ENCODE assay signal across 11 cellular contexts in the genomic region with DNA sequence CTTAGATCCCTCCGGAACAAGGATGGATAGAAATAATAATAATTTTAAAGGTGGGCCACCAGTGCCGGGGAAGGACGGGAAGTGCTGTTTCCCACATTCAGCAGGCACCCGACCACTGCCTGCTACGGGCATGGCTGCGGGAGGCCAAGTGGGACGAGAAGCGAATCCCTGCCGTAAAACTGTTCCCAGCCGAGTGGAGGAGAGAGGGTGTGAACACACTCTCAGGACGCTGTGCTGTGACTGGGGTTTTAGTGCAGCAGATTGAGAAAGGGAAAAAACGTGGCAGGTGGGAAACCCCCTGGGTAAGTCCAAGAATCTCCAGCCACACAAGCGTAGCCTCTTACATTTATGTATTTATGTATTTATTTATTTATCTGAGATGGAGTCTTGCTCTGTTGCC.
DNase-seq lines count a peak whose midpoint lies in the region; ATAC-seq and TF ChIP-seq lines count a peak whose summit lies in the region.
"Had no signal": no experiment of that assay in that cellular context is flagged by ENCODE, and none has a peak within 500 bp of the region (broad histone marks: within the 10 kb centered on the region; RNA-seq: fewer than 3 reads in every experiment).

No MANE protein-coding gene starts in this region.

- no peak overlapping the region for H3K9ac ChIP-seq in colonic mucosa (ENCODE audit: low read depth in 2 of 2, low read length in 2 of 2)
- no peak overlapping the region for H3K9ac ChIP-seq in H9 (ENCODE audit: extremely low read depth, insufficient read length, low read length)

- H3K14ac ChIP-seq in H9 (ENCODE audit: insufficient read depth, low read length), result no peak overlapping the region

- no peak overlapping the region for H2BK5ac ChIP-seq in H9 (ENCODE audit: insufficient read length, low read length)

- DNase-seq in stimulated activated CD4-positive, alpha-beta T cell treated with anti-CD3 and anti-CD28 coated beads, Interleukin-1b, Interleukin-23, amount 100 ng/mL, for 48 hours, result peak; percentile 33
- no peak for DNase-seq in stimulated activated CD4-positive, alpha-beta T cell treated with anti-CD3 and anti-CD28 coated beads, Interleukin-2, amount 100 ng/mL, for 48 hours
- DNase-seq in activated T-cell treated with anti-CD3 and anti-CD28 coated beads, Interleukin-2, amount 50 U/mL, for 4 hours, result no peak
- DNase-seq in CD1c-positive myeloid dendritic cell (ENCODE audit: extremely low spot score) (no peak), colonic mucosa (no peak), H9 (no peak)
- DNase-seq: mucosa of descending colon, NCI-H1092 treated with DMSO at 0.1 percent for 48 hours had no signal

- H3K27me3 ChIP-seq in colonic mucosa (no peaks in the 10 kb centered on the region), H9 (ENCODE audit: insufficient read depth, low read length) (peaks cover 6% of the 10 kb centered on the region; the same call in 1 of the 2 replicates)

- H3K27ac Mint-ChIP-seq in H9, result no peak overlapping the region
- H3K27ac Mint-ChIP-seq: B cell had no signal

- H2AK5ac ChIP-seq in H9 (ENCODE audit: insufficient read length, low read length), result no peak overlapping the region

- H3K79me1 ChIP-seq in H9 (ENCODE audit: insufficient read depth, low read depth, low read length, poor library complexity, severe bottlenecking), result no peaks in the 10 kb centered on the region

- no peak overlapping the region for H3K18ac ChIP-seq in H9 (ENCODE audit: insufficient read length, low read depth, low read length)

- H3K4me3 Mint-ChIP-seq in activated T-cell treated with anti-CD3 and anti-CD28 coated beads, Interleukin-2, amount 50 U/mL, for 4 hours, result no peak overlapping the region
- no peak overlapping the region for H3K4me3 Mint-ChIP-seq in H9
- H3K4me3 Mint-ChIP-seq: B cell had no signal

- H3K9me3 Mint-ChIP-seq in activated T-cell treated with anti-CD3 and anti-CD28 coated beads, Interleukin-2, amount 50 U/mL, for 4 hours, result peaks cover 12% of the 10 kb centered on the region
- peaks cover 4 to 6% of the 10 kb centered on the region in 2 experiments; a peak in 4 of 5 replicates for H3K9me3 Mint-ChIP-seq in H9

- no peak overlapping the region for H2BK15ac ChIP-seq in H9 (ENCODE audit: low read depth, low read length)

- H3K36me3 ChIP-seq in colonic mucosa, result no peaks in the 10 kb centered on the region

- H2BK12ac ChIP-seq in H9 (ENCODE audit: insufficient read length, low read depth, low read length), result no peak overlapping the region

- no peak overlapping the region for H4K8ac ChIP-seq in H9 (replicated peaks; ENCODE audit: insufficient read length, low read depth, low read length)

- no peak overlapping the region for H4K91ac ChIP-seq in H9 (ENCODE audit: insufficient read length, low read depth, low read length)

- no CpG with 5 or more reads among the region's 13 CpGs for WGBS in H9 (ENCODE audit: extremely low coverage, insufficient read length, low lambda C conversion rate)

- no peak overlapping the region for H3K4me3 ChIP-seq in colonic mucosa
- H3K4me3 ChIP-seq: mucosa of descending colon had no signal

- no peak overlapping the region for H3K4ac ChIP-seq in H9 (ENCODE audit: low read depth, low read length)

- no peaks in the 10 kb centered on the region for H3K36me3 Mint-ChIP-seq in activated T-cell treated with anti-CD3 and anti-CD28 coated beads, Interleukin-2, amount 50 U/mL, for 4 hours (ENCODE audit: insufficient read depth)
- peaks cover 0 to 1% (median 0%) of the 10 kb centered on the region in 3 experiments; a peak in 1 of 7 replicates for H3K36me3 Mint-ChIP-seq in H9 (ENCODE audit: insufficient read depth in 1 of 3, low read depth in 3 of 3)

- H3K4me1 Mint-ChIP-seq in activated T-cell treated with anti-CD3 and anti-CD28 coated beads, Interleukin-2, amount 50 U/mL, for 4 hours (ENCODE audit: low read depth), result peaks cover 35% of the 10 kb centered on the region
- H3K4me1 Mint-ChIP-seq in H9, result peaks cover 0 to 6% of the 10 kb centered on the region in 2 experiments; a peak in 2 of 4 replicates

- H3T11ph ChIP-seq in H9 (ENCODE audit: low read length), result no peak overlapping the region

- peaks cover 2% of the 10 kb centered on the region for H4K20me1 ChIP-seq in H9 (ENCODE audit: control insufficient read depth, insufficient read depth, insufficient read length)

- H3K23me2 ChIP-seq in H9 (ENCODE audit: insufficient read length, low read depth, low read length, poor library complexity, severe bottlenecking), result no peaks in the 10 kb centered on the region

- H3K9me3 ChIP-seq in colonic mucosa (no peaks in the 10 kb centered on the region), H9 (ENCODE audit: control insufficient read depth, low read depth, low read length) (no peaks in the 10 kb centered on the region)
- H3K9me3 ChIP-seq: mucosa of descending colon had no signal

- TF ChIP-seq CTCF in colonic mucosa (IDR thresholded peaks at IDR 0.05) (no peak), H9 (conservative IDR thresholded peaks at IDR 0.05) (no peak)

- H2BK20ac ChIP-seq in H9 (ENCODE audit: low read depth, low read length, poor library complexity, severe bottlenecking), result no peak overlapping the region

- peaks cover 7% of the 10 kb centered on the region for H3K27me3 Mint-ChIP-seq in activated T-cell treated with anti-CD3 and anti-CD28 coated beads, Interleukin-2, amount 50 U/mL, for 4 hours (ENCODE audit: low read depth)
- H3K27me3 Mint-ChIP-seq in H9 (ENCODE audit: low read depth), result peaks cover 95% of the 10 kb centered on the region

- H3K23ac ChIP-seq in H9 (ENCODE audit: insufficient read length, low read depth, low read length), result no peak overlapping the region

- intact Hi-C loops in colonic mucosa (cut with DNase I), result no loop called here

- no peak overlapping the region for H3K56ac ChIP-seq in H9 (ENCODE audit: insufficient read length, low read depth, low read length)

- H4K5ac ChIP-seq in H9 (ENCODE audit: insufficient read length, low read depth, low read length), result no peak overlapping the region

- no peak overlapping the region for H2BK120ac ChIP-seq in H9 (ENCODE audit: low read depth, low read length, poor library complexity, severe bottlenecking)

- ATAC-seq in HG02642 (IDR thresholded peaks at IDR 0.05; ENCODE audit: poor library complexity, unreplicated experiment) (peak; percentile 69), GM19035 (IDR thresholded peaks at IDR 0.05; ENCODE audit: unreplicated experiment) (no peak)
- ATAC-seq in activated T-cell treated with anti-CD3 and anti-CD28 coated beads, Interleukin-2, amount 50 U/mL, for 4 hours, result peak; percentile 28 to 39
- ATAC-seq: mucosa of descending colon had no signal

- no peak overlapping the region for H3K4me2 ChIP-seq in H9 (ENCODE audit: insufficient read depth, insufficient read length, low read length)

- H3K27ac ChIP-seq in colonic mucosa, result no peak overlapping the region
- no peak overlapping the region for H3K27ac ChIP-seq in H9 (ENCODE audit: insufficient read length, low read depth, low read length)

- H3K4me1 ChIP-seq in colonic mucosa (no peaks in the 10 kb centered on the region), H9 (ENCODE audit: insufficient read depth, low read length) (no peaks in the 10 kb centered on the region)

- no peaks in the 10 kb centered on the region for H3K79me2 ChIP-seq in H9 (ENCODE audit: insufficient read depth, low read length)

- H2AFZ ChIP-seq in H9 (ENCODE audit: low read length), result no peak overlapping the region
